22 cellular contexts compared by ENCODE assay signal in the genomic region with DNA sequence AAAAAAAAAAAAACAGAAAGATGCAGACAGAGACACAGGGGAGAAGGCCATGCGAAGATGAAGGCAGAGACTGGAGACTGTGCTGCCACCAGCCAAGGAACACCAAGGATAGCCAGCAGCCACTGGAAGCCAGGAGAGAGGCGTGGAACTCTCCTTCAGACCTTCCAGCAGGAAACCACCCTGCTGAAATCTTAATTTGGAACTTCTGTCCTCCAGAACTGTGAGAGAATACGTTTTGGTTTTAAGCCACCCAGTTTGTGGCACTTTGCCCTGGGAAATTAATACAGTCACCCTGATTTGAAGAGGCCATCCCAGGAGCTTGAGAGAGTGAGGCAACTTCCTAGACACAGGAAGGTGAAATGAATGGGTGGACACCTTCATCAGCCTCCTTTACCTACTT.
"Had no signal": no experiment of that assay in that cellular context is flagged by ENCODE, and none has a peak within 500 bp of the region (broad histone marks: within the 10 kb centered on the region; RNA-seq: fewer than 3 reads in every experiment).

No MANE protein-coding gene starts in this region.

- H3K4me1 ChIP-seq: colonic mucosa, gastroesophageal sphincter, left lung, lower lobe of right lung had no signal

- ATAC-seq: effector memory CD8-positive, alpha-beta T cell; esophagus mucosa; gastroesophageal sphincter; left cardiac atrium; left lung; left ventricle myocardium superior; lower lobe of right lung; mucosa of descending colon; naive thymus-derived CD8-positive, alpha-beta T cell had no signal

- H3K36me3 Mint-ChIP-seq: mesothelial cell of epicardium; naive B cell; naive thymus-derived CD8-positive, alpha-beta T cell had no signal

- DNase-seq: colonic mucosa; cortex of kidney; effector CD8-positive, alpha-beta T cell; effector memory CD8-positive, alpha-beta T cell; endodermal cell; erythroblast; foreskin fibroblast; head of caudate nucleus; hippocampal formation; left cardiac atrium; left lung; left ventricle myocardium superior; lower lobe of right lung; mesenchymal stem cell; mucosa of descending colon; naive B cell; naive thymus-derived CD8-positive, alpha-beta T cell had no signal

- H3K27ac Mint-ChIP-seq: dendritic cell treated with granulocyte-macrophage colony-stimulating factor and Interleukin-4, amounts not matched to agents 40 ng/mL and 50 ng/mL, for 4 days; effector memory CD8-positive, alpha-beta T cell; endodermal cell; mesothelial cell of epicardium; naive thymus-derived CD8-positive, alpha-beta T cell had no signal

- H3K27me3 ChIP-seq: colonic mucosa, gastroesophageal sphincter, left lung had no signal

- H3K36me3 ChIP-seq: colonic mucosa, gastroesophageal sphincter, left lung, lower lobe of right lung had no signal

- H3K4me3 ChIP-seq: colonic mucosa, gastroesophageal sphincter, left lung, lower lobe of right lung, mucosa of descending colon had no signal

- H3K9me3 Mint-ChIP-seq: dendritic cell treated with granulocyte-macrophage colony-stimulating factor and Interleukin-4, amounts not matched to agents 40 ng/mL and 50 ng/mL, for 4 days; effector memory CD8-positive, alpha-beta T cell; endodermal cell; naive thymus-derived CD8-positive, alpha-beta T cell had no signal

- H3K4me3 Mint-ChIP-seq: dendritic cell treated with granulocyte-macrophage colony-stimulating factor and Interleukin-4, amounts not matched to agents 40 ng/mL and 50 ng/mL, for 4 days; effector memory CD8-positive, alpha-beta T cell; endodermal cell; mesothelial cell of epicardium; naive B cell; naive thymus-derived CD8-positive, alpha-beta T cell had no signal

- H3K4me1 Mint-ChIP-seq: endodermal cell; naive thymus-derived CD8-positive, alpha-beta T cell had no signal

- H3K27ac ChIP-seq: colonic mucosa, epithelial cell of prostate, gastroesophageal sphincter, left lung, lower lobe of right lung had no signal

- H3K9me3 ChIP-seq: colonic mucosa, gastroesophageal sphincter, left lung, lower lobe of right lung, mucosa of descending colon had no signal
